14 cellular contexts compared by ENCODE assay signal in the genomic region with DNA sequence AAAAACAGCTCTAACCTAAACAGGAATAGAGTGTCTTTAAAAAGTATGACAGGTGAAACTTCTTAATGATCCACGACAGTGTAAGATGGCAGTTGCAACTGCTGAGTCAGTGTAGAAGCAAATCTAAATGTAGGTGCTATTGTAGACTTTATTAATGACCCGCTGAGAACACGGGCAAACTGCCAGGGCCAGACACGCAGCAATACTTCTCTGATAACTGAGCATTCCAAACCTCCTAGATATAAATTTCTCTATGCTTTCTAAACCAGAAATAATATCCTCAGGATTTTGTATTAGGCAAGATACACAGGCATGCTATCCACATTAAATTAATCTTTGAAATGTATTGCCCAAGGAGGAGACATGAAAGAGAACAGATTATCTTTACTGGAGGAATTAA.
DNase-seq lines count a peak whose midpoint lies in the region; ATAC-seq lines count a peak whose summit lies in the region.
"Had no signal": no experiment of that assay in that cellular context is flagged by ENCODE, and none has a peak within 500 bp of the region (broad histone marks: within the 10 kb centered on the region; RNA-seq: fewer than 3 reads in every experiment).

No MANE protein-coding gene starts in this region.

- no peak for ATAC-seq in GM19467 (IDR thresholded peaks at IDR 0.05; ENCODE audit: unreplicated experiment)
- ATAC-seq: activated T-cell treated with anti-CD3 and anti-CD28 coated beads, Interleukin-2, amount 50 U/mL, for 4 hours; left colon; psoas muscle had no signal

- DNase-seq in Caki2 (ENCODE audit: low read depth) = peak; percentile 42
- DNase-seq in NCI-H1105 (lab: John Stamatoyannopoulos, UW) = peak; percentile 82
- DNase-seq in NCI-H526 treated with DMSO at 0.1 percent for 48 hours (lab: John Stamatoyannopoulos, UW) = peak; percentile 56
- peak; percentile 13 for DNase-seq in kidney glomerular epithelial cell (lab: John Stamatoyannopoulos, UW)
- DNase-seq in NCI-H2029 (lab: John Stamatoyannopoulos, UW) = no peak
- no peak for DNase-seq in KBM-7
- DNase-seq in activated effector memory CD4-positive, alpha-beta T cell treated with Interleukin-2 at 50 U/mL for 16 hours = no peak
- DNase-seq: activated CD4-positive, alpha-beta T cell treated with anti-CD3 and anti-CD28 coated beads, Interleukin-2, amount 10 ng/mL, durations not matched to agents 7 days and 5 days; activated T-cell treated with anti-CD3 and anti-CD28 coated beads, Interleukin-2, amount 50 U/mL, for 4 hours; esophagus squamous epithelium; left colon; naive B cell; psoas muscle had no signal

- in situ Hi-C loops in Caki2 (cut with HindIII; ENCODE audit: low pct_unique_long_range_greater_than_20kb, low sequenced_read_pairs) = no loop called here
- in situ Hi-C loops in KBM-7 (cut with MboI; ENCODE audit: low pct_unique_long_range_greater_than_20kb, low sequenced_read_pairs) = no loop called here

Comparison
In these comparisons a context has a peak if more than half of its experiments do, and no peak if none do; other contexts are left out.
1. DNase-seq: peak in Caki2 (single experiment), NCI-H1105 (single experiment), NCI-H526 treated with DMSO at 0.1 percent for 48 hours (single experiment) and kidney glomerular epithelial cell (single experiment); none in NCI-H2029 (single experiment), KBM-7 (single experiment) and activated effector memory CD4-positive, alpha-beta T cell treated with Interleukin-2 at 50 U/mL for 16 hours (single experiment).